ENCODE assay signal across 9 cellular contexts in genomic region chr17:17723354-17724261, GRCh38. TPM values are rescaled to one million over a fixed set of nuclear protein-coding genes. Genes with fewer than 3 reads are reported as not detected.
DNase-seq lines count a peak whose midpoint lies in the region; ATAC-seq, FAIRE-seq and TF ChIP-seq lines count a peak whose summit lies in the region.
"Had no signal": no experiment of that assay in that cellular context is flagged by ENCODE, and none has a peak within 500 bp of the region (broad histone marks: within the 10 kb centered on the region; RNA-seq: fewer than 3 reads in every experiment).

No MANE protein-coding gene starts in this region.

- peaks cover 28% of the 10 kb centered on the region for H3K4me1 Mint-ChIP-seq in activated B cell treated with CpG ODN at 0.5 μM for 24 hours

- peaks cover 7% of the 10 kb centered on the region; the same call in 1 of the 2 replicates for H3K23me2 ChIP-seq in H1 (ENCODE audit: low read depth, low read length)

- H3K9me3 ChIP-seq in H1 (ENCODE audit: insufficient read depth in 2 of 2, low read depth in 1 of 2, low read length in 1 of 2), result no peaks in the 10 kb centered on the region
- H3K9me3 ChIP-seq in mononuclear cell (ENCODE audit: low read depth, low read length), result no peaks in the 10 kb centered on the region
- H3K9me3 ChIP-seq in thyroid gland, result no peaks in the 10 kb centered on the region

- H3K4me3 Mint-ChIP-seq in activated B cell treated with CpG ODN at 0.5 μM for 24 hours, result peak overlapping the region; percentile 87

- no peak for TF ChIP-seq RAD21 in H1 (IDR thresholded peaks at IDR 0.05 in 1 of 2, conservative IDR thresholded peaks at IDR 0.05 in 1 of 2; ENCODE audit: low read depth in 2 of 2, low read length in 2 of 2)

- H2BK5ac ChIP-seq in H1 (ENCODE audit: low read depth, low read length), result no peak overlapping the region

- no peaks in the 10 kb centered on the region for H3K79me2 ChIP-seq in H1 (ENCODE audit: control insufficient read depth in 1 of 2, insufficient read depth in 2 of 2, low read length in 2 of 2)

- FAIRE-seq in H1 (lab: Jason Lieb, UNC), result no peak

- intact Hi-C loops in activated B cell treated with CpG ODN at 0.5 μM for 24 hours (cut with micrococcal nuclease) (no loop called here), thyroid gland (cut with DNase I) (no loop called here)

- no peaks in the 10 kb centered on the region for H3K36me3 Mint-ChIP-seq in activated B cell treated with CpG ODN at 0.5 μM for 24 hours (ENCODE audit: low read depth)

- H4K8ac ChIP-seq in H1 (ENCODE audit: extremely low read depth, insufficient read depth, low read length), result peak overlapping the region; percentile 79

- H3K27ac Mint-ChIP-seq in activated B cell treated with CpG ODN at 0.5 μM for 24 hours, result no peak overlapping the region

- peaks cover 0 to 29% (median 17%) of the 10 kb centered on the region in 4 experiments; a peak in 6 of 7 replicates for H3K4me1 ChIP-seq in H1 (replicated peaks in 1 of 4; ENCODE audit: control insufficient read depth in 3 of 4, insufficient read depth in 4 of 4, low read length in 3 of 4)
- peaks cover 36% of the 10 kb centered on the region for H3K4me1 ChIP-seq in mononuclear cell (ENCODE audit: insufficient read depth, low read length)
- H3K4me1 ChIP-seq in thyroid gland, result peaks cover 39 to 56% of the 10 kb centered on the region in 2 donors

- H3K14ac ChIP-seq in H1 (ENCODE audit: insufficient read length), result no peak overlapping the region

- no peak overlapping the region for H4K5ac ChIP-seq in H1 (ENCODE audit: insufficient read length, low read depth, low read length)

- no peak overlapping the region for H3K4ac ChIP-seq in H1 (replicated peaks; ENCODE audit: insufficient read length, low read depth, low read length)

- H3K9me3 Mint-ChIP-seq in activated B cell treated with CpG ODN at 0.5 μM for 24 hours, result no peaks in the 10 kb centered on the region

- no peaks in the 10 kb centered on the region for H3K79me1 ChIP-seq in H1 (ENCODE audit: low read depth, low read length)

- ATAC-seq in activated B cell treated with CpG ODN at 0.5 μM for 24 hours (ENCODE audit: low read depth), result peak; percentile 35
- ATAC-seq in HG03039 (IDR thresholded peaks at IDR 0.05; ENCODE audit: unreplicated experiment), result no peak

- H3K36me3 ChIP-seq in H7 (replicated peaks; ENCODE audit: control insufficient read depth, insufficient read depth, low read length) (no peaks in the 10 kb centered on the region), H1 (ENCODE audit: control insufficient read depth in 2 of 4, insufficient read depth in 4 of 4, low read length in 3 of 4) (peaks cover 0 to 3% (median 0%) of the 10 kb centered on the region in 4 experiments; a peak in 1 of 8 replicates), thyroid gland (no peaks in the 10 kb centered on the region)

- POLR2A ChIA-PET in activated B cell treated with CpG ODN at 0.5 μM for 24 hours (lab: Charles Lee) (interaction anchor here (0.5 to 1.0 kb wide), 2 partner anchors 41 to 249 kb away, joined by 3 read pairs; partner anchors contain the start of genes DRC3 and TOM1L2), H1 (lab: Charles Lee; ENCODE audit: partially characterized antibody) (interaction anchor here (0.7 to 1.5 kb wide), 6 partner anchors 12 to 116 kb away, joined by 3 to 5 read pairs (median 4); no protein-coding TSS in a partner anchor)

- no peak overlapping the region for H3K56ac ChIP-seq in H1 (replicated peaks; ENCODE audit: insufficient read length, low read depth, low read length)

- TF ChIP-seq POLR2A in H1 (IDR thresholded peaks at IDR 0.05; ENCODE audit: control extremely low read depth in 1 of 2, low read depth in 2 of 2, low read length in 2 of 2) (no peak), thyroid gland (IDR thresholded peaks at IDR 0.05) (no peak)

- no peak overlapping the region for H3K23ac ChIP-seq in H1 (ENCODE audit: insufficient read length)

- WGBS in H1 (ENCODE audit: extremely low coverage in 1 of 2, insufficient coverage in 1 of 2, insufficient read length in 1 of 2, insufficient replicate concordance in 2 of 2, low coverage in 1 of 2, low lambda C conversion rate in 2 of 2, missing lambda C conversion rate in 1 of 2), 2 experiments, result 2% methylated on average over 28 of the region's 103 CpGs; no CpG with 5 or more reads in 1 of the 2 experiments
- WGBS in thyroid gland, 2 donors, result 4 to 5% methylated on average over 50 to 71 of the region's 103 CpGs

- H3K27ac ChIP-seq in H1 (ENCODE audit: low read depth, low read length) (no peak overlapping the region), thyroid gland (no peak overlapping the region)
- H3K27ac ChIP-seq: epithelial cell of prostate had no signal

- no peak overlapping the region for H2BK120ac ChIP-seq in H1 (replicated peaks; ENCODE audit: low read depth, low read length)

- peak overlapping the region; percentile 80 to 99 for H3K4me2 ChIP-seq in H1 (ENCODE audit: insufficient read depth in 1 of 2, low read depth in 2 of 2, low read length in 2 of 2)

- no peak overlapping the region for H2AK5ac ChIP-seq in H1 (ENCODE audit: low read depth, low read length)

- CTCF ChIA-PET in activated B cell treated with CpG ODN at 0.5 μM for 24 hours (lab: Charles Lee), result no interaction called here
- CTCF ChIA-PET in H1 (lab: Charles Lee; ENCODE audit: partially characterized antibody), result interaction anchor here (0.8 to 1.4 kb wide), 4 partner anchors 12 to 195 kb away, joined by 3 to 7 read pairs (median 4); no protein-coding TSS in a partner anchor

- no peak overlapping the region; the same call in 1 of the 2 replicates for H3K18ac ChIP-seq in H1 (ENCODE audit: extremely low read depth, low read length)

- DNase-seq in AG09309 (ENCODE audit: low read depth), result peak; percentile 40
- peak; percentile 90 for DNase-seq in H7
- peak; percentile 32 for DNase-seq in activated B cell treated with CpG ODN at 0.5 μM for 24 hours
- DNase-seq in H1 (ENCODE audit: low read depth in 1 of 2, low spot score in 2 of 2), result peak in 1 of 2 experiments; percentile 66
- DNase-seq in thyroid gland, result peak; percentile 44 to 45
- DNase-seq in NCI-H187 treated with DMSO at 0.1 percent for 48 hours (lab: John Stamatoyannopoulos, UW), result no peak

- H3K9ac ChIP-seq in H1 (replicated peaks in 1 of 4; ENCODE audit: extremely low read depth in 1 of 4, low read depth in 3 of 4, low read length in 3 of 4), result no peak overlapping the region; a peak in 1 of 7 replicates

- no peak overlapping the region for H2BK12ac ChIP-seq in H1 (ENCODE audit: low read depth, low read length)

- H3K27me3 Mint-ChIP-seq in activated B cell treated with CpG ODN at 0.5 μM for 24 hours, result peaks cover 34% of the 10 kb centered on the region

- no peak overlapping the region for H2AFZ ChIP-seq in H1 (ENCODE audit: low read length)

- no peak for TF ChIP-seq EP300 in H1 (IDR thresholded peaks at IDR 0.05; ENCODE audit: borderline replicate concordance in 1 of 2, low read depth in 2 of 2, low read length in 2 of 2)

- H2BK20ac ChIP-seq in H1 (ENCODE audit: low read length), result no peak overlapping the region

- peak overlapping the region; percentile 51 for H3K4me3 ChIP-seq in AG09309 (ENCODE audit: control insufficient read depth, low read depth, low read length)
- H3K4me3 ChIP-seq in H7 (ENCODE audit: insufficient read depth, low read depth, low read length), result peak overlapping the region; percentile 63
- H3K4me3 ChIP-seq in H1 (ENCODE audit: extremely low read depth in 1 of 4, insufficient read depth in 2 of 4, low read depth in 3 of 4, low read length in 4 of 4), result peak overlapping the region; percentile 46 to 68 (median 56)
- H3K4me3 ChIP-seq in mononuclear cell (ENCODE audit: low read length), result peak overlapping the region; percentile 28
- H3K4me3 ChIP-seq in thyroid gland (replicated peaks in 1 of 3), result peak overlapping the region in 2 of 3 donors; percentile 22 to 33

- peaks cover 21 to 37% of the 10 kb centered on the region in 2 experiments for H4K20me1 ChIP-seq in H1 (replicated peaks in 1 of 2; ENCODE audit: control insufficient read depth in 1 of 2, insufficient read depth in 2 of 2, low read length in 2 of 2)

- H4K91ac ChIP-seq in H1 (replicated peaks; ENCODE audit: insufficient read length, low read length), result no peak overlapping the region

- TF ChIP-seq CTCF in AG09309 (IDR thresholded peaks at IDR 0.05; ENCODE audit: control insufficient read depth, insufficient read depth, low read depth, low read length, missing control alignments), result no peak
- TF ChIP-seq CTCF in activated B cell treated with CpG ODN at 0.5 μM for 24 hours (IDR thresholded peaks at IDR 0.05), result no peak
- no peak for TF ChIP-seq CTCF in H1 (IDR thresholded peaks at IDR 0.05; ENCODE audit: control extremely low read depth in 1 of 3, insufficient read depth in 1 of 3, low read depth in 1 of 3, low read length in 3 of 3)
- no peak for TF ChIP-seq CTCF in thyroid gland (IDR thresholded peaks at IDR 0.05)

- H3K27me3 ChIP-seq in H7 (ENCODE audit: control insufficient read depth, insufficient read depth, low read length) (peaks cover 96% of the 10 kb centered on the region), H1 (replicated peaks in 1 of 4; ENCODE audit: control insufficient read depth in 3 of 4, extremely low read depth in 1 of 4, insufficient read depth in 3 of 4, low read length in 3 of 4) (peaks cover 85 to 99% (median 96%) of the 10 kb centered on the region in 4 experiments), mononuclear cell (ENCODE audit: insufficient read depth, low read length) (peaks cover 22% of the 10 kb centered on the region), thyroid gland (no peaks in the 10 kb centered on the region)

- H2BK15ac ChIP-seq in H1 (ENCODE audit: low read length), result no peak overlapping the region

TF ChIP-seq in H1, 55 proteins besides CTCF, POLR2A, EP300 and RAD21 (continues in another document):
- TF ChIP-seq E2F6 (IDR thresholded peaks at IDR 0.05), result no peak
- peak; percentile 46 for TF ChIP-seq EZH2 (IDR thresholded peaks at IDR 0.05; ENCODE audit: low read depth, low read length, severe bottlenecking)

RNA-seq across cellular contexts. Expression of gene RAI1, which starts 42.4 kb away (rescaled TPM):
- total RNA-seq in H7 (2014; rRNA removed; shearing (Covaris generic)), result 11.3 and 13.7 TPM in 2 replicates
- total RNA-seq in activated B cell treated with CpG ODN at 0.5 μM for 24 hours (26.7 and 31.2 TPM in 2 replicates), mononuclear cell (8.9 TPM), thyroid gland (10 to 100 TPM; 19.1 to 52.3 (median 34.1) TPM)
- total RNA-seq in H1 (2021; fragmentation: NEBNext Ultra II Directional; extraction: Animal tissue kit (Norgen Biotek cat#: 25700)), result 0.80 and 1.2 TPM in 2 replicates
- polyA plus RNA-seq in H1 (2011; rRNA removed), result 0.39 and 0.57 TPM in 2 replicates
- polyA plus RNA-seq in H1 (2011; cell fraction: cytosol; rRNA removed), result 0.45 TPM
- polyA plus RNA-seq in H1 (2011; cell fraction: nucleus; rRNA removed), result 1.5 TPM
- polyA plus RNA-seq in H1 (2012, experiment 1 of 2), result 0.89 to 1.6 TPM (median 1.1 TPM) in 4 replicates
- 0.58 TPM for polyA plus RNA-seq in H1 (2012, experiment 2 of 2)
- 0.71 TPM for polyA plus RNA-seq in H1 (2013, experiment 1 of 2)
- 0.57 TPM for polyA plus RNA-seq in H1 (2013, experiment 2 of 2)
- 0.13 and 0.22 TPM in 2 replicates for polyA minus RNA-seq in H1 (2011; rRNA and poly(A)+ RNA removed)
- 0.73 TPM for polyA minus RNA-seq in H1 (2011; cell fraction: cytosol; rRNA and poly(A)+ RNA removed)
- polyA minus RNA-seq in H1 (2011; cell fraction: nucleus; rRNA and poly(A)+ RNA removed), result 1.4 TPM
